ENCODE assay signal across 8 cellular contexts in the genomic region with DNA sequence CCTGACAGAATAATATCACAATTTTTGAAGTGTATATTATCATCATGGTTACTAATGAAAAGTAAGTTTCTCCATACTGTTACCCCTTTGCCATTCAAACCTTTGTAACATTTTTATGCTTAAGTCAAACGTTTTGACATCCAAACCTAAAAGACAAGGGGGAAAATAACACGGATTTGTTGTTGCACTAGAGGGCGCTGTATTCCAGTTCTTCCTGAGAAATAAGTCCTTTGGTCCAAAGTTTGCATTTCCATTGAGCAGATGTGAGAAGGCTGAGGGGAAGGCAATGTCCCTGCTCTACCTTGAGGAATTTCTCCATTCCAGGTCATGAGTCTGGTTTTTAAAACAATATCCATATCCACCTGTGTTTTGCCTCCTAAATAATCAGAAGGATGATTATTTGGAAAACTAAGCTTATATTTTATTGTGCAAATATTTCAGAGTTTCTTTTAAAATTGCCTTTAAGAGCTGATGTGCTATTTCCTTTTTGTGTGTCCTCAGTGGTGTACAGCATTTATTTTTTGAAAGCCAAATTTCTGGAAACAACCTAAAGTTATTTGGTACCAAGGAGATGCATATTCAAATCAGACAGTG. TPM values are rescaled to one million over a fixed set of nuclear protein-coding genes. Genes with fewer than 3 reads are reported as not detected.
DNase-seq lines count a peak whose midpoint lies in the region; ATAC-seq and TF ChIP-seq lines count a peak whose summit lies in the region.

No MANE protein-coding gene starts in this region.

- no peak overlapping the region for H3K4me2 ChIP-seq in SU-DHL-6 (ENCODE audit: low read depth, low read length, poor library complexity, severe bottlenecking)

- ATAC-seq in mucosa of descending colon (peak; percentile 59), HG03520 (IDR thresholded peaks at IDR 0.05; ENCODE audit: unreplicated experiment) (no peak)
- ATAC-seq in activated CD4-positive, CD25-positive, alpha-beta regulatory T cell treated with anti-CD3 and anti-CD28 coated beads, Interleukin-2, amount 50 U/mL, for 24 hours, result no peak

- no peaks in the 10 kb centered on the region for H3K27me3 ChIP-seq in SU-DHL-6 (ENCODE audit: low read length)

- DNase-seq in AG09309 (ENCODE audit: low read depth) (peak; percentile 73), GM10266 (ENCODE audit: extremely low spot score) (peak; percentile 29), NCI-H1436 treated with DMSO at 0.1 percent for 48 hours (lab: John Stamatoyannopoulos, UW) (peak; percentile 27), epithelial cell of prostate (ENCODE audit: low read depth, low spot score) (peak; percentile 22), mucosa of descending colon (peak in 1 of 3 donors; percentile 84)

- H3K9me3 ChIP-seq in SU-DHL-6 (ENCODE audit: insufficient read depth, low read length) (no peaks in the 10 kb centered on the region), mucosa of descending colon (no peaks in the 10 kb centered on the region)

- H3K79me2 ChIP-seq in SU-DHL-6 (ENCODE audit: insufficient read depth, low read length), result no peaks in the 10 kb centered on the region

- H4K20me1 ChIP-seq in SU-DHL-6 (ENCODE audit: low read depth, low read length), result no peaks in the 10 kb centered on the region

- H3K27ac ChIP-seq in SU-DHL-6 (ENCODE audit: low read depth, low read length) (no peak overlapping the region), epithelial cell of prostate (no peak overlapping the region)

- no peaks in the 10 kb centered on the region for H3K4me1 ChIP-seq in mucosa of descending colon (ENCODE audit: low read depth)

- intact Hi-C loops in mucosa of descending colon (cut with DNase I, micrococcal nuclease), result loop anchor here (5.0 to 10.0 kb wide), 5 partner anchors 117 to 267 kb away; no protein-coding TSS in a partner anchor

- H3K36me3 ChIP-seq in SU-DHL-6 (ENCODE audit: low read length), result no peaks in the 10 kb centered on the region
- H3K36me3 ChIP-seq in mucosa of descending colon (ENCODE audit: low read depth), result no peaks in the 10 kb centered on the region

- no peak overlapping the region for H2AFZ ChIP-seq in SU-DHL-6 (ENCODE audit: low read depth, low read length, severe bottlenecking)

- no peak overlapping the region for H3K9ac ChIP-seq in SU-DHL-6 (ENCODE audit: low read length)

- H3F3A ChIP-seq in SU-DHL-6 (ENCODE audit: insufficient read depth), result no peaks in the 10 kb centered on the region

- H3K4me3 ChIP-seq in AG09309 (ENCODE audit: control insufficient read depth, low read depth, low read length) (no peak overlapping the region), SU-DHL-6 (ENCODE audit: insufficient read depth, low read length, poor library complexity, severe bottlenecking) (no peak overlapping the region), mucosa of descending colon (no peak overlapping the region)

- TF ChIP-seq CTCF in AG09309 (IDR thresholded peaks at IDR 0.05; ENCODE audit: control insufficient read depth, insufficient read depth, low read depth, low read length, missing control alignments), result peak; percentile 73
- peak; percentile 67 for TF ChIP-seq CTCF in GM10266 (IDR thresholded peaks at IDR 0.05; ENCODE audit: control insufficient read depth, insufficient read depth, low read depth, missing control alignments)
- peak; percentile 82 for TF ChIP-seq CTCF in SU-DHL-6 (IDR thresholded peaks at IDR 0.05; ENCODE audit: insufficient read depth, low read length, poor library complexity, severe bottlenecking)
- TF ChIP-seq CTCF in mucosa of descending colon (IDR thresholded peaks at IDR 0.05), result peak; percentile 50

- H3K9me2 ChIP-seq in SU-DHL-6 (replicated peaks; ENCODE audit: insufficient read depth, low read length), result no peaks in the 10 kb centered on the region

RNA-seq across cellular contexts. Expression of gene LECT2, which starts 9.7 kb away (rescaled TPM):
- total RNA-seq in mucosa of descending colon, result not detected

RNA-seq across cellular contexts. Expression of gene IL9, which starts 49.4 kb away (rescaled TPM):
- total RNA-seq in mucosa of descending colon, result not detected
